In the genomic region with DNA sequence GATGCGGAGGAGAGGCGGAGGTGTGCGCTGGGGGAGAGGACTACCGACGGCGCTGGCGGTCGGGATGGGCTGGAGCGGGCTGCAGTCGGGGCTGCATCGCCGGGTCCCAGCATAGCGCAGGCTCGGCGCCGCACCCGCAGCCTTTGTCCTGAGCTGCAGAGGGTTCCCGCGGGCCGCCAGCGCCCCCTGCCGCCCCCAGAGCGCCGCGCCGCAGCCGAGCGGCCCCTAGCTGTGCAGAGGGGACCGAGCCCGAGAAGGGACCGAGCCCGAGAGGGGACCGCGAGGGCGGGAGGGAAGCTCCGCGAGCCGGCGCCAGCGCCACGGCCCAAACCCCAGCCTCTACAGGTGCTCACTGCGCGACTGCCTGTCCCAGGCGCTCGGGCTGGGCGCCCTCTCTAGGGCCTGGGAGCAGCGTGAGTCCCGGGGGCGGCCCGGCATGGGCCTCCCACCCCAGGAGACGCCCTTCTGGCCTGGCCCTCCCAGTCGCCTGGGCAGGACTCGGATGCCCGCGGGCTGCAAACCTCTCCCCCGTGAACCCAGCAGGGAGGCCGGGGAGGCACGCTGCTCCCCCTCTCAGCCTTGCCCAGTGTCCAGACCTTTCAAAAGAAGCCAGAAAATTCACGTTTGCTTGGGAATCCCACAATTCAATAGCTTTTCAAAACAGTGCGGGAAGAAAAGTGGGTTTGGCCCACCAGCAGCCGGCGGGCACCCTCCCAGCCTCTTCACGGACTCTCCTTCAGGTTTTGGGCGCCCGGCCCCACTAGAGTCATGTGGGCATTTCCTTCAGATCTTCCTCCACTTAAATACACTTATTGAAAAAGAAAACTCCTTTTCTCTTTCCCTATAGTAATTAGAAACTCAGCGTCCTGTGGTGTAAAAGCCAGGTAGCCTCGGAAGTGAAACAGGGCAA, we compare ENCODE assay signal across 8 cellular contexts.
DNase-seq lines count a peak whose midpoint lies in the region; ATAC-seq and TF ChIP-seq lines count a peak whose summit lies in the region.

No MANE protein-coding gene starts in this region.

- H3K9ac ChIP-seq in KMS-11, result no peak overlapping the region

- H3K79me2 ChIP-seq in KMS-11 (ENCODE audit: insufficient read depth, low read depth), result no peaks in the 10 kb centered on the region

- DNase-seq in COLO829 (ENCODE audit: low spot score) (peak; percentile 73), Peyer's patch (peak in 2 of 3 donors; percentile 75 to 83), amniotic epithelial cell (ENCODE audit: low read depth) (peak; percentile 13), left ventricle myocardium inferior (peak; percentile 60), pons (ENCODE audit: low spot score) (peak; percentile 45)

- H3K27ac ChIP-seq in KMS-11, result no peak overlapping the region
- no peak overlapping the region for H3K27ac ChIP-seq in Peyer's patch
- no peak overlapping the region for H3K27ac ChIP-seq in left ventricle myocardium inferior (replicated peaks)

- H3K4me3 ChIP-seq in KMS-11 (IDR thresholded peaks at IDR 0.05; ENCODE audit: insufficient read depth, low read depth, low read length), result no peak overlapping the region
- H3K4me3 ChIP-seq in Peyer's patch, result peak overlapping the region in 3 of 4 donors; percentile 12 to 31 (median 20)
- H3K4me3 ChIP-seq in left ventricle myocardium inferior, result peak overlapping the region; percentile 55

- H3K36me3 ChIP-seq in KMS-11 (ENCODE audit: insufficient read depth) (no peaks in the 10 kb centered on the region), Peyer's patch (no peaks in the 10 kb centered on the region), left ventricle myocardium inferior (no peaks in the 10 kb centered on the region)

- TF ChIP-seq CTCF in KMS-11 (conservative IDR thresholded peaks at IDR 0.05; ENCODE audit: low read depth, low read length) (peak; percentile 81), Peyer's patch (IDR thresholded peaks at IDR 0.05) (peak; percentile 34 to 91 (median 83)), left ventricle myocardium inferior (IDR thresholded peaks at IDR 0.05; ENCODE audit: borderline replicate concordance) (peak; percentile 93)

- ATAC-seq in GM21367 (IDR thresholded peaks at IDR 0.05; ENCODE audit: unreplicated experiment) (peak; percentile 60), HG03139 (IDR thresholded peaks at IDR 0.05; ENCODE audit: unreplicated experiment) (no peak)

- no peaks in the 10 kb centered on the region for H4K20me1 ChIP-seq in KMS-11 (ENCODE audit: insufficient read depth)

- no peaks in the 10 kb centered on the region for H3K9me3 ChIP-seq in Peyer's patch
- H3K9me3 ChIP-seq in left ventricle myocardium inferior (replicated peaks), result no peaks in the 10 kb centered on the region

- TF ChIP-seq POLR2A in Peyer's patch (IDR thresholded peaks at IDR 0.05), result no peak

- peak overlapping the region; percentile 52 for H3K4me2 ChIP-seq in KMS-11

- peak overlapping the region; percentile 46 for H2AFZ ChIP-seq in KMS-11 (ENCODE audit: low read depth)

- H3K27me3 ChIP-seq in KMS-11 (ENCODE audit: insufficient read depth, low read depth) (peaks cover 15% of the 10 kb centered on the region), Peyer's patch (peaks cover 0 to 12% of the 10 kb centered on the region in 2 donors), left ventricle myocardium inferior (ENCODE audit: low read depth) (peaks cover 93% of the 10 kb centered on the region)

- peaks cover 4% of the 10 kb centered on the region for H3K4me1 ChIP-seq in KMS-11 (ENCODE audit: low read depth, poor library complexity, severe bottlenecking)
- H3K4me1 ChIP-seq in Peyer's patch, result peaks cover 0 to 24% (median 7%) of the 10 kb centered on the region in 4 donors
- peaks cover 23% of the 10 kb centered on the region for H3K4me1 ChIP-seq in left ventricle myocardium inferior

- intact Hi-C loops in left ventricle myocardium inferior (cut with micrococcal nuclease), result no loop called here

Comparison
In these comparisons a context has a peak if more than half of its experiments do, and no peak if none do; other contexts are left out.
1. DNase-seq: peak in every context shown above with its lines; median percentile 79 in Peyer's patch; 73 in COLO829; 60 in left ventricle myocardium inferior; 45 in pons; 13 in amniotic epithelial cell.